Comparison of ENCODE assay signal across 8 cellular contexts in genomic region chr2:60674524-60675165, GRCh38.
DNase-seq lines count a peak whose midpoint lies in the region; ATAC-seq and TF ChIP-seq lines count a peak whose summit lies in the region.

No MANE protein-coding gene starts in this region.

- no peak overlapping the region for H3K9ac ChIP-seq in SK-N-SH

- intact Hi-C loops in activated naive CD4-positive, alpha-beta T cell treated with anti-CD3 and anti-CD28 coated beads for 36 hours (cut with micrococcal nuclease) = loop anchor here (1.0 kb wide), 1 partner anchor 114 kb away; no protein-coding TSS in a partner anchor
- intact Hi-C loops in head of caudate nucleus (cut with DNase I) (no loop called here), posterior vena cava (cut with DNase I) (no loop called here), uterus (cut with DNase I; ENCODE audit: low total_unique reads) (no loop called here)

- no peaks in the 10 kb centered on the region for H3K9me2 ChIP-seq in SK-N-SH

- no peak overlapping the region for H2AFZ ChIP-seq in SK-N-SH (ENCODE audit: low read depth)

- H3K4me3 Mint-ChIP-seq in activated naive CD4-positive, alpha-beta T cell treated with anti-CD3 and anti-CD28 coated beads for 36 hours = no peak overlapping the region

- ATAC-seq in HG02571 (IDR thresholded peaks at IDR 0.05; ENCODE audit: unreplicated experiment) = peak; percentile 97

- no peak overlapping the region for H3K4me2 ChIP-seq in SK-N-SH

- no peaks in the 10 kb centered on the region for H3K27me3 Mint-ChIP-seq in activated naive CD4-positive, alpha-beta T cell treated with anti-CD3 and anti-CD28 coated beads for 36 hours (ENCODE audit: low read depth)

- H3K4me3 ChIP-seq in SK-N-SH (ENCODE audit: low read depth in 2 of 2, low read length in 1 of 2) (no peak overlapping the region; a peak in 1 of 4 replicates), uterus (no peak overlapping the region)

- TF ChIP-seq CTCF in GM12873 (IDR thresholded peaks at IDR 0.05; ENCODE audit: insufficient read depth, low read depth, low read length, missing control alignments) (peak; percentile 98), SK-N-SH (IDR thresholded peaks at IDR 0.05) (peak; percentile 86), uterus (IDR thresholded peaks at IDR 0.05) (peak; percentile 59 to 77 (median 63))

- H4K20me1 ChIP-seq in SK-N-SH (ENCODE audit: insufficient read depth) = no peaks in the 10 kb centered on the region

- H3K27me3 ChIP-seq in SK-N-SH (ENCODE audit: insufficient read depth) = no peaks in the 10 kb centered on the region; the same call in 1 of the 2 replicates
- no peaks in the 10 kb centered on the region for H3K27me3 ChIP-seq in uterus

- peak; percentile 76 for TF ChIP-seq RAD21 in SK-N-SH (IDR thresholded peaks at IDR 0.05; ENCODE audit: low read length)

- H3K27ac ChIP-seq in SK-N-SH (ENCODE audit: low read depth in 2 of 2, low read length in 1 of 2) = no peak overlapping the region
- no peak overlapping the region for H3K27ac ChIP-seq in uterus

- no peaks in the 10 kb centered on the region for H3K36me3 Mint-ChIP-seq in activated naive CD4-positive, alpha-beta T cell treated with anti-CD3 and anti-CD28 coated beads for 36 hours (ENCODE audit: low read depth)

- no peaks in the 10 kb centered on the region for H3K9me3 ChIP-seq in SK-N-SH
- no peaks in the 10 kb centered on the region for H3K9me3 ChIP-seq in uterus

- TF ChIP-seq EP300 in SK-N-SH (IDR thresholded peaks at IDR 0.05; ENCODE audit: borderline replicate concordance in 1 of 2, low read depth in 1 of 2, low read length in 1 of 2) = no peak

- DNase-seq in MV-4-11 (lab: John Stamatoyannopoulos, UW) (peak; percentile 75), SK-N-SH (peak; percentile 87), head of caudate nucleus (peak; percentile 79 to 95 (median 88)), posterior vena cava (ENCODE audit: low spot score) (peak; percentile 94), uterus (peak; percentile 54 to 68)
- DNase-seq in activated naive CD4-positive, alpha-beta T cell treated with anti-CD3 and anti-CD28 coated beads for 36 hours = peak; percentile 92

- no peaks in the 10 kb centered on the region for H3K9me3 Mint-ChIP-seq in activated naive CD4-positive, alpha-beta T cell treated with anti-CD3 and anti-CD28 coated beads for 36 hours

- POLR2A ChIA-PET in SK-N-SH (lab: Yijun Ruan, JAX) = no interaction called here

- H3K4me1 Mint-ChIP-seq in activated naive CD4-positive, alpha-beta T cell treated with anti-CD3 and anti-CD28 coated beads for 36 hours (ENCODE audit: low read depth) = no peaks in the 10 kb centered on the region

- no peaks in the 10 kb centered on the region for H3F3A ChIP-seq in SK-N-SH (replicated peaks; ENCODE audit: insufficient read depth)

- CTCF ChIA-PET in SK-N-SH (lab: Yijun Ruan, JAX) = interaction anchor here (0.6 to 3.8 kb wide), 55 partner anchors 9 to 1052 kb away, joined by 3 to 36 read pairs (median 5); no protein-coding TSS in a partner anchor
- CTCF ChIA-PET in activated naive CD4-positive, alpha-beta T cell treated with anti-CD3 and anti-CD28 coated beads for 36 hours (lab: Charles Lee) = interaction anchor here (0.5 to 2.6 kb wide), 30 partner anchors 8 to 988 kb away, joined by 3 to 13 read pairs (median 4); partner anchors contain the start of gene PAPOLG

- H3K79me2 ChIP-seq in SK-N-SH (ENCODE audit: insufficient read depth) = no peaks in the 10 kb centered on the region

- WGBS in SK-N-SH (ENCODE audit: low lambda C conversion rate) = 24% methylated on average over 9 of the region's 9 CpGs

- H3K4me1 ChIP-seq in SK-N-SH (ENCODE audit: control insufficient read depth in 1 of 2, insufficient read depth in 2 of 2, low read depth in 1 of 2, low read length in 1 of 2) = no peaks in the 10 kb centered on the region; a peak in 1 of 4 replicates
- no peaks in the 10 kb centered on the region for H3K4me1 ChIP-seq in uterus

- H3K27ac Mint-ChIP-seq in activated naive CD4-positive, alpha-beta T cell treated with anti-CD3 and anti-CD28 coated beads for 36 hours = no peak overlapping the region

- no peak for TF ChIP-seq POLR2A in uterus (IDR thresholded peaks at IDR 0.05)

- H3K36me3 ChIP-seq in SK-N-SH (replicated peaks in 1 of 2; ENCODE audit: control insufficient read depth in 1 of 2, insufficient read depth in 2 of 2, low read length in 1 of 2) (no peaks in the 10 kb centered on the region), uterus (no peaks in the 10 kb centered on the region)

TF ChIP-seq in SK-N-SH, 30 proteins besides CTCF, POLR2A, EP300 and RAD21:
- peak; percentile 75 for TF ChIP-seq SMC3 (IDR thresholded peaks at IDR 0.05; ENCODE audit: low read depth, low read length)
- 0 out of 2 replicates have a peak, but pooled peaks have one; percentile 22 for TF ChIP-seq MXI1 (IDR thresholded peaks at IDR 0.05; ENCODE audit: low read depth, low read length)
- TF ChIP-seq YY1 (IDR thresholded peaks at IDR 0.05; ENCODE audit: low read depth) = no peak
- no peak for TF ChIP-seq MEF2A (IDR thresholded peaks at IDR 0.05; ENCODE audit: borderline replicate concordance, low read depth)
TF ChIP-seq in SK-N-SH: peak in this region for 2.
